ENCODE assay signal across 11 cellular contexts in the genomic region with DNA sequence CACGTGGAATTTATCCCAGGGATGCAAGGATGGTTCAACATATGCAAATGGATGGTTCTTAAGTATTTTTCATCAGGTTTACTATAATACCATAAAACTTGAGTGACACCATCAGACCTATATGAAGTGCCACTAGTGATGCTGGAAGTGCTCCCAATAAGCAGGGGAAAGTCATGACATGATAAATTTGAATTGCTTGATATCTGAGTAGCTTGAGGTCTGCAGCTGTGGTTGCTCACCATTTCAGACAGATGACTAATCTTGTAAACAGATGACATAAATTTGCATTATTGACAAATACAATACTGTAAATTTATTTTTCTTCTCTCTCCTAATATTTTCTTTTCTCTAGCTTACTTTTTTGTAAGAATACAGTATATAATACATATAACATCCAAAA.
"Had no signal": no experiment of that assay in that cellular context is flagged by ENCODE, and none has a peak within 500 bp of the region (broad histone marks: within the 10 kb centered on the region; RNA-seq: fewer than 3 reads in every experiment).

No MANE protein-coding gene starts in this region.

- H3K9me3 Mint-ChIP-seq: activated naive CD8-positive, alpha-beta T cell treated with anti-CD3 and anti-CD28 coated beads for 36 hours; activated T-helper 1 cell treated with anti-CD3 and anti-CD28 coated beads, Interleukin-12 subunit alpha, Interleukin-12 subunit beta, Interleukin-2, Interleukin-4 antibody, amounts not matched to agents 30 ng/mL and 10 ng/mL and 1 ng/mL, durations not matched to agents 14 hours and 24 hours and 36 hours; neural progenitor cell; stimulated activated naive CD8-positive, alpha-beta T cell treated with anti-CD3 and anti-CD28 coated beads, Interleukin-15, amount 100 ng/mL, for 72 hours had no signal

- H3K4me1 Mint-ChIP-seq: activated naive CD8-positive, alpha-beta T cell treated with anti-CD3 and anti-CD28 coated beads for 36 hours; neural progenitor cell; stimulated activated naive CD8-positive, alpha-beta T cell treated with anti-CD3 and anti-CD28 coated beads, Interleukin-15, amount 100 ng/mL, for 72 hours had no signal

- H3K4me3 ChIP-seq: heart left ventricle, neural progenitor cell, right lobe of liver, upper lobe of left lung had no signal

- H3K27ac Mint-ChIP-seq: activated naive CD8-positive, alpha-beta T cell treated with anti-CD3 and anti-CD28 coated beads for 36 hours; activated T-helper 1 cell treated with anti-CD3 and anti-CD28 coated beads, Interleukin-12 subunit alpha, Interleukin-12 subunit beta, Interleukin-2, Interleukin-4 antibody, amounts not matched to agents 30 ng/mL and 10 ng/mL and 1 ng/mL, durations not matched to agents 14 hours and 24 hours and 36 hours; endodermal cell; neural progenitor cell; stimulated activated naive CD8-positive, alpha-beta T cell treated with anti-CD3 and anti-CD28 coated beads, Interleukin-15, amount 100 ng/mL, for 72 hours had no signal

- DNase-seq: activated naive CD8-positive, alpha-beta T cell treated with anti-CD3 and anti-CD28 coated beads for 36 hours; cerebellar nuclear complex; endodermal cell; foreskin melanocyte; heart left ventricle; midbrain; right lobe of liver; stimulated activated naive CD8-positive, alpha-beta T cell treated with anti-CD3 and anti-CD28 coated beads, Interleukin-15, amount 100 ng/mL, for 72 hours; upper lobe of left lung had no signal

- ATAC-seq: heart left ventricle; right lobe of liver; stimulated activated naive CD8-positive, alpha-beta T cell treated with anti-CD3 and anti-CD28 coated beads, Interleukin-15, amount 100 ng/mL, for 72 hours had no signal

- H3K4me3 Mint-ChIP-seq: activated naive CD8-positive, alpha-beta T cell treated with anti-CD3 and anti-CD28 coated beads for 36 hours; activated T-helper 1 cell treated with anti-CD3 and anti-CD28 coated beads, Interleukin-12 subunit alpha, Interleukin-12 subunit beta, Interleukin-2, Interleukin-4 antibody, amounts not matched to agents 30 ng/mL and 10 ng/mL and 1 ng/mL, durations not matched to agents 14 hours and 24 hours and 36 hours; endodermal cell; neural progenitor cell; stimulated activated naive CD8-positive, alpha-beta T cell treated with anti-CD3 and anti-CD28 coated beads, Interleukin-15, amount 100 ng/mL, for 72 hours had no signal

- H3K27me3 Mint-ChIP-seq: activated naive CD8-positive, alpha-beta T cell treated with anti-CD3 and anti-CD28 coated beads for 36 hours; stimulated activated naive CD8-positive, alpha-beta T cell treated with anti-CD3 and anti-CD28 coated beads, Interleukin-15, amount 100 ng/mL, for 72 hours had no signal
